Comparison of ENCODE assay signal across 13 cellular contexts in the genomic region with DNA sequence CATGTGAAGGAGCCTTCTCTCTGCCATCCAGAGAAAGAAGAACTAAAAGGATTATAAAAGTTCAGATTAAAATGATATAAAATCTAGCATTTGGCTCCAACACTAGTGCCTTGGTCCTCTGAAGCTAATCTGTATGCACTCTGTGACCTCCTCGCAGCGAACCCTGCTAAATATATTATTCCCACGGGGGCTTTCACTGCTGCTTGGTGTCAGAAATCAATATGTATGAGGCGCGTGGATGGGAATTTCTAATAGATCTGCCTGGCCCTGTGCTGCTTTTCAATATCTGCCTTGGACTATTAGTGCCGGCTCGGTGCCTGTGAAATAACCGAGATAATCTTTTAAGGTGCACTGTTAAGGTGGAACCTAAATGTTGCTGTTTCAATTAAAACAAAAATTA.
DNase-seq lines count a peak whose midpoint lies in the region; ATAC-seq and TF ChIP-seq lines count a peak whose summit lies in the region.
"Had no signal": no experiment of that assay in that cellular context is flagged by ENCODE, and none has a peak within 500 bp of the region (broad histone marks: within the 10 kb centered on the region; RNA-seq: fewer than 3 reads in every experiment).

No MANE protein-coding gene starts in this region.

- intact Hi-C loops in Right ventricle myocardium superior (cut with DNase I) (no loop called here), cardiac septum (cut with DNase I) (no loop called here), spleen (cut with DNase I; ENCODE audit: low total_unique reads) (no loop called here)

- no peak overlapping the region for H3K27ac Mint-ChIP-seq in neural crest cell (ENCODE audit: unreplicated experiment)
- H3K27ac Mint-ChIP-seq: activated naive CD8-positive, alpha-beta T cell treated with anti-CD3 and anti-CD28 coated beads for 36 hours had no signal

- TF ChIP-seq CTCF in gastroesophageal sphincter (IDR thresholded peaks at IDR 0.05): no peak
- no peak for TF ChIP-seq CTCF in neural crest cell (conservative IDR thresholded peaks at IDR 0.05)
- TF ChIP-seq CTCF in upper lobe of left lung (IDR thresholded peaks at IDR 0.05): no peak
- no peak for TF ChIP-seq CTCF in spleen (IDR thresholded peaks at IDR 0.05 in 8 of 11, conservative IDR thresholded peaks at IDR 0.05 in 3 of 11)

- H3K4me1 ChIP-seq in gastroesophageal sphincter: peaks cover 0 to 12% (median 0%) of the 10 kb centered on the region in 3 donors
- H3K4me1 ChIP-seq in upper lobe of left lung: peaks cover 0 to 3% (median 0%) of the 10 kb centered on the region in 4 donors
- no peaks in the 10 kb centered on the region for H3K4me1 ChIP-seq in spleen

- H3K4me3 ChIP-seq in gastroesophageal sphincter (peak overlapping the region; percentile 38 to 48), upper lobe of left lung (peak overlapping the region in 3 of 4 donors; percentile 15 to 36 (median 30)), spleen (peak overlapping the region in 2 of 8 donors; percentile 11 to 38)

- no peak for TF ChIP-seq EP300 in gastroesophageal sphincter (IDR thresholded peaks at IDR 0.05)
- no peak for TF ChIP-seq EP300 in upper lobe of left lung (IDR thresholded peaks at IDR 0.05)

- H3K36me3 Mint-ChIP-seq in neural crest cell (ENCODE audit: low read depth): peaks cover 2% of the 10 kb centered on the region
- H3K36me3 Mint-ChIP-seq: activated naive CD8-positive, alpha-beta T cell treated with anti-CD3 and anti-CD28 coated beads for 36 hours had no signal

- DNase-seq in Right ventricle myocardium superior (no peak), cardiac septum (ENCODE audit: low spot score) (no peak), neural crest cell (ENCODE audit: low read depth, low spot score) (peak; percentile 17), upper lobe of left lung (no peak), spleen (no peak)
- no peak for DNase-seq in stimulated activated CD4-positive, alpha-beta T cell treated with anti-CD3 and anti-CD28 coated beads, Interleukin-2, amount 100 ng/mL, for 48 hours
- DNase-seq: activated CD4-positive, alpha-beta T cell treated with anti-CD3 and anti-CD28 coated beads for 1 hour; activated naive CD8-positive, alpha-beta T cell treated with anti-CD3 and anti-CD28 coated beads for 36 hours; erythroblast; GDM1; NCI-H1436 had no signal

- H3K9me3 ChIP-seq in gastroesophageal sphincter (no peaks in the 10 kb centered on the region), upper lobe of left lung (no peaks in the 10 kb centered on the region), spleen (peaks cover 0 to 14% (median 2%) of the 10 kb centered on the region in 8 donors)

- 0 to 7% methylated on average over 5 to 8 of the region's 8 CpGs for WGBS in gastroesophageal sphincter (ENCODE audit: low coverage in 1 of 2), 2 donors
- WGBS in upper lobe of left lung, 2 donors: 21 to 23% methylated on average over 8 of the region's 8 CpGs
- 33 to 52% (median 40%) methylated on average over 8 of the region's 8 CpGs for WGBS in spleen, 5 donors

- H3K9me3 Mint-ChIP-seq in neural crest cell: peaks cover 4% of the 10 kb centered on the region

- peaks cover 57% of the 10 kb centered on the region for H3K4me1 Mint-ChIP-seq in neural crest cell
- H3K4me1 Mint-ChIP-seq: activated naive CD8-positive, alpha-beta T cell treated with anti-CD3 and anti-CD28 coated beads for 36 hours had no signal

- ATAC-seq in Right ventricle myocardium superior (ENCODE audit: poor library complexity): peak; percentile 73
- ATAC-seq in gastroesophageal sphincter: no peak
- no peak for ATAC-seq in upper lobe of left lung (ENCODE audit: low FRiP score in 2 of 2)
- no peak for ATAC-seq in HG02938 (IDR thresholded peaks at IDR 0.05; ENCODE audit: unreplicated experiment)

- H3K27ac ChIP-seq in gastroesophageal sphincter (no peak overlapping the region), upper lobe of left lung (no peak overlapping the region), spleen (no peak overlapping the region)

- TF ChIP-seq POLR2A in gastroesophageal sphincter (IDR thresholded peaks at IDR 0.05): no peak
- no peak for TF ChIP-seq POLR2A in upper lobe of left lung (IDR thresholded peaks at IDR 0.05)
- no peak for TF ChIP-seq POLR2A in spleen (IDR thresholded peaks at IDR 0.05)

- H3K4me3 Mint-ChIP-seq in neural crest cell: peak overlapping the region; percentile 68
- H3K4me3 Mint-ChIP-seq: activated naive CD8-positive, alpha-beta T cell treated with anti-CD3 and anti-CD28 coated beads for 36 hours had no signal

- H3K27me3 Mint-ChIP-seq in neural crest cell (ENCODE audit: low read depth): no peaks in the 10 kb centered on the region

- no peaks in the 10 kb centered on the region for H3K27me3 ChIP-seq in gastroesophageal sphincter
- H3K27me3 ChIP-seq in upper lobe of left lung: no peaks in the 10 kb centered on the region
- H3K27me3 ChIP-seq in spleen (replicated peaks in 1 of 7): no peaks in the 10 kb centered on the region

- H3K36me3 ChIP-seq in gastroesophageal sphincter (no peaks in the 10 kb centered on the region), upper lobe of left lung (no peaks in the 10 kb centered on the region), spleen (no peaks in the 10 kb centered on the region)
